In genomic region chr20:2874456-2874855, GRCh38 we compare ENCODE assay signal across 8 cellular contexts. TPM values are rescaled to one million over a fixed set of nuclear protein-coding genes. Genes with fewer than 3 reads are reported as not detected.
A peak's percentile ranks its signal among the peaks of the same experiment; 100 is the strongest.
DNase-seq lines count a peak whose midpoint lies in the region; ATAC-seq lines count a peak whose summit lies in the region.

No MANE protein-coding gene starts in this region.

- no peak for ATAC-seq in naive B cell (ENCODE audit: low read depth in 2 of 2)
- ATAC-seq in GM18520 (IDR thresholded peaks at IDR 0.05; ENCODE audit: unreplicated experiment), result no peak
- ATAC-seq in GM18909 (IDR thresholded peaks at IDR 0.05; ENCODE audit: poor library complexity, unreplicated experiment), result no peak

- DNase-seq in EL (peak; percentile 29), NCI-H146 (lab: John Stamatoyannopoulos, UW) (peak; percentile 20), cerebellum (ENCODE audit: low spot score) (peak; percentile 38), naive B cell (no peak), AG20443 (ENCODE audit: low spot score) (no peak), NCI-H2196 (lab: John Stamatoyannopoulos, UW; ENCODE audit: unreplicated experiment) (no peak)

- peaks cover 0 to 9% (median 0%) of the 10 kb centered on the region in 3 donors for H3K27me3 Mint-ChIP-seq in naive B cell

- H3K9me3 Mint-ChIP-seq in naive B cell, result no peaks in the 10 kb centered on the region

- H3K36me3 Mint-ChIP-seq in naive B cell, result no peaks in the 10 kb centered on the region

- peaks cover 46 to 57% (median 57%) of the 10 kb centered on the region in 3 donors for H3K4me1 Mint-ChIP-seq in naive B cell

- peak overlapping the region in 5 of 6 donors; percentile 60 to 92 (median 70) for H3K27ac Mint-ChIP-seq in naive B cell

- peak overlapping the region; percentile 87 to 98 (median 94) for H3K4me3 Mint-ChIP-seq in naive B cell

RNA-seq across cellular contexts. Expression of gene PTPRA, which starts 1.2 kb away (rescaled TPM):
- 103 TPM for total RNA-seq in cerebellum
- 10 to 100 TPM; 22.9 to 50.9 (median 31.6) TPM for polyA plus RNA-seq in naive B cell (ENCODE audit: low read depth in 6 of 6)

RNA-seq across cellular contexts. Expression of gene VPS16, which starts 33.9 kb away (rescaled TPM):
- 32.6 TPM for total RNA-seq in cerebellum
- polyA plus RNA-seq in naive B cell (ENCODE audit: low read depth in 6 of 6), result 10 to 100 TPM; 23.2 to 36.6 (median 29.1) TPM

RNA-seq across cellular contexts. Expression of gene PCED1A, which starts 34.0 kb away (rescaled TPM):
- 20.0 TPM for total RNA-seq in cerebellum
- 10 to 100 TPM; 16.6 to 38.4 (median 22.5) TPM for polyA plus RNA-seq in naive B cell (ENCODE audit: low read depth in 6 of 6)

RNA-seq across cellular contexts. Expression of gene TMEM239, which starts 58.3 kb away (rescaled TPM):
- total RNA-seq in cerebellum, result not detected
- polyA plus RNA-seq in naive B cell (ENCODE audit: low read depth in 6 of 6), result not detected

RNA-seq across cellular contexts. Expression of gene C20orf141, which starts 59.7 kb away (rescaled TPM):
- total RNA-seq in cerebellum, result not detected
- not detected for polyA plus RNA-seq in naive B cell (ENCODE audit: low read depth in 6 of 6)

Comparison
In these comparisons a context has a peak if more than half of its experiments do, and no peak if none do; other contexts are left out.
1. DNase-seq: peak in EL (single experiment), NCI-H146 (single experiment) and cerebellum (single experiment); none in naive B cell (single experiment), AG20443 (single experiment) and NCI-H2196 (single experiment).